ENCODE assay signal across 1 cellular context in genomic region chr2:203328735-203329549, GRCh38.
TF ChIP-seq lines count a peak whose summit lies in the region.

No MANE protein-coding gene starts in this region.

TF ChIP-seq in HEK293, 187 proteins besides CTCF, POLR2A, EP300 and RAD21 (continued from another document):
- TF ChIP-seq ZNF513 (tag by site-specific recombination; IDR thresholded peaks at IDR 0.05) (peak; percentile 4; the same call in 1 of the 2 replicates), ZNF19 (tag by site-specific recombination; IDR thresholded peaks at IDR 0.05; ENCODE audit: low read depth) (no peak), KLF17 (tag by site-specific recombination; IDR thresholded peaks at IDR 0.05) (no peak), WT1 (tag by site-specific recombination; IDR thresholded peaks at IDR 0.05) (no peak), ZNF140 (tag by site-specific recombination; IDR thresholded peaks at IDR 0.05) (no peak), ZBTB48 (tag by site-specific recombination; IDR thresholded peaks at IDR 0.05) (no peak), ATF2 (tag by site-specific recombination; IDR thresholded peaks at IDR 0.05; ENCODE audit: low read depth) (no peak), MEIS1 (CRISPR knock-in tag; IDR thresholded peaks at IDR 0.05; ENCODE audit: borderline replicate concordance) (no peak), GLIS2 (tag by site-specific recombination; IDR thresholded peaks at IDR 0.05) (no peak), ZNF768 (tag by site-specific recombination; IDR thresholded peaks at IDR 0.05) (no peak), ZNF558 (tag by site-specific recombination; IDR thresholded peaks at IDR 0.05) (no peak), ZNF311 (tag by site-specific recombination; IDR thresholded peaks at IDR 0.05; ENCODE audit: borderline replicate concordance) (no peak), ZNF785 (tag by site-specific recombination; IDR thresholded peaks at IDR 0.05) (no peak), TRIM28 (IDR thresholded peaks at IDR 0.05; ENCODE audit: borderline replicate concordance, low read length) (no peak), ZNF658 (tag by site-specific recombination; IDR thresholded peaks at IDR 0.05) (no peak), ZNF157 (tag by site-specific recombination; IDR thresholded peaks at IDR 0.05) (no peak), SP3 (tag by site-specific recombination; IDR thresholded peaks at IDR 0.05) (peak; percentile 54), ZNF10 (tag by site-specific recombination; IDR thresholded peaks at IDR 0.05) (no peak), ZNF670 (tag by site-specific recombination; IDR thresholded peaks at IDR 0.05; ENCODE audit: low read depth) (no peak), ZSCAN5A (tag by site-specific recombination; IDR thresholded peaks at IDR 0.05) (no peak), ZNF37A (tag by site-specific recombination; IDR thresholded peaks at IDR 0.05) (no peak), REPIN1 (tag by site-specific recombination; IDR thresholded peaks at IDR 0.05; ENCODE audit: low read depth) (no peak), ZNF132 (tag by site-specific recombination; IDR thresholded peaks at IDR 0.05; ENCODE audit: borderline replicate concordance) (no peak), ZNF747 (tag by site-specific recombination; IDR thresholded peaks at IDR 0.05) (no peak), PATZ1 (tag by site-specific recombination; IDR thresholded peaks at IDR 0.05) (peak; percentile 64; the same call in 1 of the 2 replicates), ZIC2 (tag by site-specific recombination; IDR thresholded peaks at IDR 0.05) (no peak), FEZF1 (tag by site-specific recombination; IDR thresholded peaks at IDR 0.05) (no peak), ZNF701 (tag by site-specific recombination; IDR thresholded peaks at IDR 0.05) (no peak), BCL11A (tag by site-specific recombination; IDR thresholded peaks at IDR 0.05; ENCODE audit: low read depth) (no peak), YY2 (tag by site-specific recombination; IDR thresholded peaks at IDR 0.05) (no peak), ZFHX2 (tag by site-specific recombination; conservative IDR thresholded peaks at IDR 0.05) (peak; percentile 92), ZNF544 (tag by site-specific recombination; IDR thresholded peaks at IDR 0.05) (no peak), ZNF518A (tag by site-specific recombination; conservative IDR thresholded peaks at IDR 0.05; ENCODE audit: low read depth) (no peak), SCRT2 (tag by site-specific recombination; IDR thresholded peaks at IDR 0.05) (no peak), ZNF514 (tag by site-specific recombination; IDR thresholded peaks at IDR 0.05) (no peak), ZBTB26 (tag by site-specific recombination; optimal IDR thresholded peaks at IDR 0.05) (no peak), SETDB1 (IDR thresholded peaks at IDR 0.05; ENCODE audit: insufficient read length, low read length) (no peak), ZNF2 (tag by site-specific recombination; IDR thresholded peaks at IDR 0.05) (no peak), SALL2 (tag by site-specific recombination; IDR thresholded peaks at IDR 0.05; ENCODE audit: borderline replicate concordance) (no peak), ZNF571 (tag by site-specific recombination; IDR thresholded peaks at IDR 0.05) (no peak), ZNF292 (tag by site-specific recombination; IDR thresholded peaks at IDR 0.05; ENCODE audit: borderline replicate concordance, low read depth) (no peak), ZSCAN23 (tag by site-specific recombination; IDR thresholded peaks at IDR 0.05) (no peak), ZNF596 (tag by site-specific recombination; IDR thresholded peaks at IDR 0.05) (no peak), ZXDB (tag by site-specific recombination; IDR thresholded peaks at IDR 0.05) (no peak), ZNF530 (tag by site-specific recombination; IDR thresholded peaks at IDR 0.05; ENCODE audit: low read depth) (no peak)
TF ChIP-seq in HEK293: peak in this region for 19.
